1 cellular context compared by ENCODE assay signal in the genomic region with DNA sequence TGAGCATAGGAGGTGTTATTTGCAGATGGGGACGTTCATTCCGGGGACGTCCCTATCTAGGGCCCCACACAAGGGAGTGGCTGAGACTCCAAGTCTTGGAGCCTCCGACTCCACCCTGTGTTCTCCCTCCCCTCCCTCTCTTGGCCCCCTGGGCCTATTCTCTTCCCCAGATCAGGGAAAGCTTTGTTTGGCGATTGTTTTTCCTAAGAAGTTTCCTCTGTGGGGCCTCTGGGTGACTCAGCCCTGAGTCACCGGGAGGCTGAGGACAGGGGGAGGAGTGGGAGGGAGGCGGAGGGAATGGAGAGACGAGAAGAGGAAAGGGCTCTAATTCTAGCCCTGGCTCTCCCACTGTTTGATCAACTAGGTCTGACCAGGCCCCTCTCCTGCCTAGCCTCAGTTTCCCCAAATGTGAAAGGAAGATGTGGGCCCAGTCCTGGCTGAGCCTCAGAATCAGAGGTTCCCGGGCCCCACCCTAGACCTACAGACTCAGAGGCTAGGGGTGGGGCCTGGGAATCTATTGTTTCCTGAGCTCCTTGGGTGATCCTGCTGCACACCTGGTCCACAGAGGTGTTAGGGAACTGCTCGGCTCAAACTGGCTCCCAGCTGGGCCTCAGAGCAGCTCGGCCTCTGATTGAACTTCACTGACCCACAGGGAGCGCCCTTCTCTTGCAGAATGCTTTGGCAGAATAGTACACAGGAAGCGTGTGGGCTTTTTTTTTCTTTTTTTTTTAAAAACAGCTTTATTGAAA.
TF ChIP-seq lines count a peak whose summit lies in the region.

No MANE protein-coding gene starts in this region.

TF ChIP-seq in HepG2, 621 proteins besides CTCF, POLR2A, EP300 and RAD21 (continued from another document and continues in another):
- TF ChIP-seq, protein P1, sequence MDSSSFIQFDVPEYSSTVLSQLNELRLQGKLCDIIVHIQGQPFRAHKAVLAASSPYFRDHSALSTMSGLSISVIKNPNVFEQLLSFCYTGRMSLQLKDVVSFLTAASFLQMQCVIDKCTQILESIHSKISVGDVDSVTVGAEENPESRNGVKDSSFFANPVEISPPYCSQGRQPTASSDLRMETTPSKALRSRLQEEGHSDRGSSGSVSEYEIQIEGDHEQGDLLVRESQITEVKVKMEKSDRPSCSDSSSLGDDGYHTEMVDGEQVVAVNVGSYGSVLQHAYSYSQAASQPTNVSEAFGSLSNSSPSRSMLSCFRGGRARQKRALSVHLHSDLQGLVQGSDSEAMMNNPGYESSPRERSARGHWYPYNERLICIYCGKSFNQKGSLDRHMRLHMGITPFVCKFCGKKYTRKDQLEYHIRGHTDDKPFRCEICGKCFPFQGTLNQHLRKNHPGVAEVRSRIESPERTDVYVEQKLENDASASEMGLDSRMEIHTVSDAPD (CRISPR knock-in tag; IDR thresholded peaks at IDR 0.05): no peak
- TF ChIP-seq CCDC6 (CRISPR knock-in tag; IDR thresholded peaks at IDR 0.05) (no peak), MED1 (CRISPR knock-in tag; IDR thresholded peaks at IDR 0.05) (peak; percentile 78), KAT7 (CRISPR knock-in tag; IDR thresholded peaks at IDR 0.05; ENCODE audit: borderline replicate concordance) (no peak), ZNF768 (CRISPR knock-in tag; IDR thresholded peaks at IDR 0.05) (no peak), PRPF4 (IDR thresholded peaks at IDR 0.05; ENCODE audit: low read depth, low read length, poor library complexity, severe bottlenecking) (no peak), HMGA1 (CRISPR knock-in tag; conservative IDR thresholded peaks at IDR 0.05) (no peak), ZNF891 (CRISPR knock-in tag; IDR thresholded peaks at IDR 0.05) (0 out of 2 replicates have a peak, but pooled peaks have one; percentile 25), CBX2 (IDR thresholded peaks at IDR 0.05; ENCODE audit: low read depth, low read length) (no peak), CBX2 (CRISPR knock-in tag; IDR thresholded peaks at IDR 0.05; ENCODE audit: low read depth) (no peak), SP4 (CRISPR knock-in tag; IDR thresholded peaks at IDR 0.05) (no peak), HNRNPLL (IDR thresholded peaks at IDR 0.05; ENCODE audit: low read depth, low read length, poor library complexity, severe bottlenecking) (no peak), SP2 (CRISPR knock-in tag; IDR thresholded peaks at IDR 0.05) (no peak), EZH2 (conservative IDR thresholded peaks at IDR 0.05; ENCODE audit: low read depth, low read length) (no peak), HOXA9 (CRISPR knock-in tag; IDR thresholded peaks at IDR 0.05; ENCODE audit: borderline replicate concordance) (no peak), RNF2 (conservative IDR thresholded peaks at IDR 0.05; ENCODE audit: low read depth) (no peak), KAT2B (IDR thresholded peaks at IDR 0.05; ENCODE audit: borderline replicate concordance, low read depth, low read length) (no peak), ZSCAN30 (CRISPR knock-in tag; IDR thresholded peaks at IDR 0.05) (no peak), ZNF30 (CRISPR knock-in tag; IDR thresholded peaks at IDR 0.05) (no peak), BRCA1 (CRISPR knock-in tag; IDR thresholded peaks at IDR 0.05) (no peak), ATF1 (CRISPR knock-in tag; IDR thresholded peaks at IDR 0.05) (no peak), ETV6 (CRISPR knock-in tag; conservative IDR thresholded peaks at IDR 0.05) (no peak), PAF1 (CRISPR knock-in tag; IDR thresholded peaks at IDR 0.05) (no peak), FOXJ3 (CRISPR knock-in tag; IDR thresholded peaks at IDR 0.05; ENCODE audit: borderline replicate concordance) (no peak), ZNF225 (CRISPR knock-in tag; IDR thresholded peaks at IDR 0.05) (no peak), MZF1 (CRISPR knock-in tag; IDR thresholded peaks at IDR 0.05; ENCODE audit: borderline replicate concordance) (no peak), RBM39 (IDR thresholded peaks at IDR 0.05; ENCODE audit: low read depth, low read length, poor library complexity, severe bottlenecking) (no peak), RORA (CRISPR knock-in tag; IDR thresholded peaks at IDR 0.05) (no peak), MTA1 (CRISPR knock-in tag; IDR thresholded peaks at IDR 0.05; ENCODE audit: borderline replicate concordance) (no peak), ZNF33B (CRISPR knock-in tag; IDR thresholded peaks at IDR 0.05) (no peak), NR2C2 (CRISPR knock-in tag; IDR thresholded peaks at IDR 0.05; ENCODE audit: borderline replicate concordance) (no peak), CC2D1A (CRISPR knock-in tag; IDR thresholded peaks at IDR 0.05) (no peak), TCF7 (IDR thresholded peaks at IDR 0.05; ENCODE audit: low read depth) (peak; percentile 19; the same call in 1 of the 2 replicates), ISL2 (CRISPR knock-in tag; IDR thresholded peaks at IDR 0.05) (no peak), CBX5 (CRISPR knock-in tag; IDR thresholded peaks at IDR 0.05; ENCODE audit: borderline replicate concordance) (no peak), ZFP37 (CRISPR knock-in tag; IDR thresholded peaks at IDR 0.05; ENCODE audit: borderline replicate concordance) (no peak), SP1 (IDR thresholded peaks at IDR 0.05) (no peak), SP1 (CRISPR knock-in tag; IDR thresholded peaks at IDR 0.05) (no peak)
- TF ChIP-seq, protein P2, sequence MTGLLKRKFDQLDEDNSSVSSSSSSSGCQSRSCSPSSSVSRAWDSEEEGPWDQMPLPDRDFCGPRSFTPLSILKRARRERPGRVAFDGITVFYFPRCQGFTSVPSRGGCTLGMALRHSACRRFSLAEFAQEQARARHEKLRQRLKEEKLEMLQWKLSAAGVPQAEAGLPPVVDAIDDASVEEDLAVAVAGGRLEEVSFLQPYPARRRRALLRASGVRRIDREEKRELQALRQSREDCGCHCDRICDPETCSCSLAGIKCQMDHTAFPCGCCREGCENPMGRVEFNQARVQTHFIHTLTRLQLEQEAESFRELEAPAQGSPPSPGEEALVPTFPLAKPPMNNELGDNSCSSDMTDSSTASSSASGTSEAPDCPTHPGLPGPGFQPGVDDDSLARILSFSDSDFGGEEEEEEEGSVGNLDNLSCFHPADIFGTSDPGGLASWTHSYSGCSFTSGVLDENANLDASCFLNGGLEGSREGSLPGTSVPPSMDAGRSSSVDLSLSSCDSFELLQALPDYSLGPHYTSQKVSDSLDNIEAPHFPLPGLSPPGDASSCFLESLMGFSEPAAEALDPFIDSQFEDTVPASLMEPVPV (CRISPR knock-in tag; IDR thresholded peaks at IDR 0.05): no peak
- TF ChIP-seq, protein P3, sequence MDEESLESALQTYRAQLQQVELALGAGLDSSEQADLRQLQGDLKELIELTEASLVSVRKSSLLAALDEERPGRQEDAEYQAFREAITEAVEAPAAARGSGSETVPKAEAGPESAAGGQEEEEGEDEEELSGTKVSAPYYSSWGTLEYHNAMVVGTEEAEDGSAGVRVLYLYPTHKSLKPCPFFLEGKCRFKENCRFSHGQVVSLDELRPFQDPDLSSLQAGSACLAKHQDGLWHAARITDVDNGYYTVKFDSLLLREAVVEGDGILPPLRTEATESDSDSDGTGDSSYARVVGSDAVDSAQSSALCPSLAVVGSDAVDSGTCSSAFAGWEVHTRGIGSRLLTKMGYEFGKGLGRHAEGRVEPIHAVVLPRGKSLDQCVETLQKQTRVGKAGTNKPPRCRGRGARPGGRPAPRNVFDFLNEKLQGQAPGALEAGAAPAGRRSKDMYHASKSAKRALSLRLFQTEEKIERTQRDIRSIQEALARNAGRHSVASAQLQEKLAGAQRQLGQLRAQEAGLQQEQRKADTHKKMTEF (CRISPR knock-in tag; IDR thresholded peaks at IDR 0.05): peak; percentile 70; the same call in 1 of the 2 replicates
- TF ChIP-seq, protein P4, sequence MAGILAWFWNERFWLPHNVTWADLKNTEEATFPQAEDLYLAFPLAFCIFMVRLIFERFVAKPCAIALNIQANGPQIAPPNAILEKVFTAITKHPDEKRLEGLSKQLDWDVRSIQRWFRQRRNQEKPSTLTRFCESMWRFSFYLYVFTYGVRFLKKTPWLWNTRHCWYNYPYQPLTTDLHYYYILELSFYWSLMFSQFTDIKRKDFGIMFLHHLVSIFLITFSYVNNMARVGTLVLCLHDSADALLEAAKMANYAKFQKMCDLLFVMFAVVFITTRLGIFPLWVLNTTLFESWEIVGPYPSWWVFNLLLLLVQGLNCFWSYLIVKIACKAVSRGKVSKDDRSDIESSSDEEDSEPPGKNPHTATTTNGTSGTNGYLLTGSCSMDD (CRISPR knock-in tag; IDR thresholded peaks at IDR 0.05): no peak
- TF ChIP-seq, protein P5, sequence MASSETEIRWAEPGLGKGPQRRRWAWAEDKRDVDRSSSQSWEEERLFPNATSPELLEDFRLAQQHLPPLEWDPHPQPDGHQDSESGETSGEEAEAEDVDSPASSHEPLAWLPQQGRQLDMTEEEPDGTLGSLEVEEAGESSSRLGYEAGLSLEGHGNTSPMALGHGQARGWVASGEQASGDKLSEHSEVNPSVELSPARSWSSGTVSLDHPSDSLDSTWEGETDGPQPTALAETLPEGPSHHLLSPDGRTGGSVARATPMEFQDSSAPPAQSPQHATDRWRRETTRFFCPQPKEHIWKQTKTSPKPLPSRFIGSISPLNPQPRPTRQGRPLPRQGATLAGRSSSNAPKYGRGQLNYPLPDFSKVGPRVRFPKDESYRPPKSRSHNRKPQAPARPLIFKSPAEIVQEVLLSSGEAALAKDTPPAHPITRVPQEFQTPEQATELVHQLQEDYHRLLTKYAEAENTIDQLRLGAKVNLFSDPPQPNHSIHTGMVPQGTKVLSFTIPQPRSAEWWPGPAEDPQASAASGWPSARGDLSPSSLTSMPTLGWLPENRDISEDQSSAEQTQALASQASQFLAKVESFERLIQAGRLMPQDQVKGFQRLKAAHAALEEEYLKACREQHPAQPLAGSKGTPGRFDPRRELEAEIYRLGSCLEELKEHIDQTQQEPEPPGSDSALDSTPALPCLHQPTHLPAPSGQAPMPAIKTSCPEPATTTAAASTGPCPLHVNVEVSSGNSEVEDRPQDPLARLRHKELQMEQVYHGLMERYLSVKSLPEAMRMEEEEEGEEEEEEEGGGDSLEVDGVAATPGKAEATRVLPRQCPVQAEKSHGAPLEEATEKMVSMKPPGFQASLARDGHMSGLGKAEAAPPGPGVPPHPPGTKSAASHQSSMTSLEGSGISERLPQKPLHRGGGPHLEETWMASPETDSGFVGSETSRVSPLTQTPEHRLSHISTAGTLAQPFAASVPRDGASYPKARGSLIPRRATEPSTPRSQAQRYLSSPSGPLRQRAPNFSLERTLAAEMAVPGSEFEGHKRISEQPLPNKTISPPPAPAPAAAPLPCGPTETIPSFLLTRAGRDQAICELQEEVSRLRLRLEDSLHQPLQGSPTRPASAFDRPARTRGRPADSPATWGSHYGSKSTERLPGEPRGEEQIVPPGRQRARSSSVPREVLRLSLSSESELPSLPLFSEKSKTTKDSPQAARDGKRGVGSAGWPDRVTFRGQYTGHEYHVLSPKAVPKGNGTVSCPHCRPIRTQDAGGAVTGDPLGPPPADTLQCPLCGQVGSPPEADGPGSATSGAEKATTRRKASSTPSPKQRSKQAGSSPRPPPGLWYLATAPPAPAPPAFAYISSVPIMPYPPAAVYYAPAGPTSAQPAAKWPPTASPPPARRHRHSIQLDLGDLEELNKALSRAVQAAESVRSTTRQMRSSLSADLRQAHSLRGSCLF (CRISPR knock-in tag; IDR thresholded peaks at IDR 0.05; ENCODE audit: borderline replicate concordance): no peak
- TF ChIP-seq, protein P6, sequence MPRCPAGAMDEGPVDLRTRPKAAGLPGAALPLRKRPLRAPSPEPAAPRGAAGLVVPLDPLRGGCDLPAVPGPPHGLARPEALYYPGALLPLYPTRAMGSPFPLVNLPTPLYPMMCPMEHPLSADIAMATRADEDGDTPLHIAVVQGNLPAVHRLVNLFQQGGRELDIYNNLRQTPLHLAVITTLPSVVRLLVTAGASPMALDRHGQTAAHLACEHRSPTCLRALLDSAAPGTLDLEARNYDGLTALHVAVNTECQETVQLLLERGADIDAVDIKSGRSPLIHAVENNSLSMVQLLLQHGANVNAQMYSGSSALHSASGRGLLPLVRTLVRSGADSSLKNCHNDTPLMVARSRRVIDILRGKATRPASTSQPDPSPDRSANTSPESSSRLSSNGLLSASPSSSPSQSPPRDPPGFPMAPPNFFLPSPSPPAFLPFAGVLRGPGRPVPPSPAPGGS (CRISPR knock-in tag; IDR thresholded peaks at IDR 0.05): no peak
- TF ChIP-seq, protein P7, sequence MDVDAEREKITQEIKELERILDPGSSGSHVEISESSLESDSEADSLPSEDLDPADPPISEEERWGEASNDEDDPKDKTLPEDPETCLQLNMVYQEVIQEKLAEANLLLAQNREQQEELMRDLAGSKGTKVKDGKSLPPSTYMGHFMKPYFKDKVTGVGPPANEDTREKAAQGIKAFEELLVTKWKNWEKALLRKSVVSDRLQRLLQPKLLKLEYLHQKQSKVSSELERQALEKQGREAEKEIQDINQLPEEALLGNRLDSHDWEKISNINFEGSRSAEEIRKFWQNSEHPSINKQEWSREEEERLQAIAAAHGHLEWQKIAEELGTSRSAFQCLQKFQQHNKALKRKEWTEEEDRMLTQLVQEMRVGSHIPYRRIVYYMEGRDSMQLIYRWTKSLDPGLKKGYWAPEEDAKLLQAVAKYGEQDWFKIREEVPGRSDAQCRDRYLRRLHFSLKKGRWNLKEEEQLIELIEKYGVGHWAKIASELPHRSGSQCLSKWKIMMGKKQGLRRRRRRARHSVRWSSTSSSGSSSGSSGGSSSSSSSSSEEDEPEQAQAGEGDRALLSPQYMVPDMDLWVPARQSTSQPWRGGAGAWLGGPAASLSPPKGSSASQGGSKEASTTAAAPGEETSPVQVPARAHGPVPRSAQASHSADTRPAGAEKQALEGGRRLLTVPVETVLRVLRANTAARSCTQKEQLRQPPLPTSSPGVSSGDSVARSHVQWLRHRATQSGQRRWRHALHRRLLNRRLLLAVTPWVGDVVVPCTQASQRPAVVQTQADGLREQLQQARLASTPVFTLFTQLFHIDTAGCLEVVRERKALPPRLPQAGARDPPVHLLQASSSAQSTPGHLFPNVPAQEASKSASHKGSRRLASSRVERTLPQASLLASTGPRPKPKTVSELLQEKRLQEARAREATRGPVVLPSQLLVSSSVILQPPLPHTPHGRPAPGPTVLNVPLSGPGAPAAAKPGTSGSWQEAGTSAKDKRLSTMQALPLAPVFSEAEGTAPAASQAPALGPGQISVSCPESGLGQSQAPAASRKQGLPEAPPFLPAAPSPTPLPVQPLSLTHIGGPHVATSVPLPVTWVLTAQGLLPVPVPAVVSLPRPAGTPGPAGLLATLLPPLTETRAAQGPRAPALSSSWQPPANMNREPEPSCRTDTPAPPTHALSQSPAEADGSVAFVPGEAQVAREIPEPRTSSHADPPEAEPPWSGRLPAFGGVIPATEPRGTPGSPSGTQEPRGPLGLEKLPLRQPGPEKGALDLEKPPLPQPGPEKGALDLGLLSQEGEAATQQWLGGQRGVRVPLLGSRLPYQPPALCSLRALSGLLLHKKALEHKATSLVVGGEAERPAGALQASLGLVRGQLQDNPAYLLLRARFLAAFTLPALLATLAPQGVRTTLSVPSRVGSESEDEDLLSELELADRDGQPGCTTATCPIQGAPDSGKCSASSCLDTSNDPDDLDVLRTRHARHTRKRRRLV (CRISPR knock-in tag; IDR thresholded peaks at IDR 0.05): no peak
- TF ChIP-seq, protein P8, sequence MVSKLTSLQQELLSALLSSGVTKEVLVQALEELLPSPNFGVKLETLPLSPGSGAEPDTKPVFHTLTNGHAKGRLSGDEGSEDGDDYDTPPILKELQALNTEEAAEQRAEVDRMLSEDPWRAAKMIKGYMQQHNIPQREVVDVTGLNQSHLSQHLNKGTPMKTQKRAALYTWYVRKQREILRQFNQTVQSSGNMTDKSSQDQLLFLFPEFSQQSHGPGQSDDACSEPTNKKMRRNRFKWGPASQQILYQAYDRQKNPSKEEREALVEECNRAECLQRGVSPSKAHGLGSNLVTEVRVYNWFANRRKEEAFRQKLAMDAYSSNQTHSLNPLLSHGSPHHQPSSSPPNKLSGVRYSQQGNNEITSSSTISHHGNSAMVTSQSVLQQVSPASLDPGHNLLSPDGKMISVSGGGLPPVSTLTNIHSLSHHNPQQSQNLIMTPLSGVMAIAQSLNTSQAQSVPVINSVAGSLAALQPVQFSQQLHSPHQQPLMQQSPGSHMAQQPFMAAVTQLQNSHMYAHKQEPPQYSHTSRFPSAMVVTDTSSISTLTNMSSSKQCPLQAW (CRISPR knock-in tag; IDR thresholded peaks at IDR 0.05): no peak
